Comparison of ENCODE assay signal across 8 cellular contexts in genomic region chr16:28924762-28925385, GRCh38. TPM values are rescaled to one million over a fixed set of nuclear protein-coding genes. Genes with fewer than 3 reads are reported as not detected.
DNase-seq lines count a peak whose midpoint lies in the region; ATAC-seq and TF ChIP-seq lines count a peak whose summit lies in the region.

Gene RABEP2, minus strand, starts transcription at chr16:28925238. Its CDS starts 75 bp downstream, at chr16:28925163.

- peak; percentile 71 for DNase-seq in GF-D8 (lab: John Stamatoyannopoulos, UW)
- DNase-seq in HFF-Myc (ENCODE audit: extremely low read depth, low read depth), result peak; percentile 54
- peak; percentile 79 for DNase-seq in MV-4-11 (lab: John Stamatoyannopoulos, UW)
- no peak for DNase-seq in SK-N-MC (ENCODE audit: low read depth, low spot score)
- peak; percentile 97 for DNase-seq in activated naive CD4-positive, alpha-beta T cell treated with anti-CD3 and anti-CD28 coated beads for 36 hours
- DNase-seq in neuronal stem cell (ENCODE audit: low spot score), result peak; percentile 95

- TF ChIP-seq CTCF in HFF-Myc (IDR thresholded peaks at IDR 0.05; ENCODE audit: low read depth, low read length, missing control alignments) (no peak), gastroesophageal sphincter (IDR thresholded peaks at IDR 0.05) (no peak), subcutaneous adipose tissue (IDR thresholded peaks at IDR 0.05; ENCODE audit: low read depth) (no peak)

- peaks cover 6% of the 10 kb centered on the region for H3K79me1 ChIP-seq in neuronal stem cell (ENCODE audit: low read depth, low read length)

- intact Hi-C loops in activated naive CD4-positive, alpha-beta T cell treated with anti-CD3 and anti-CD28 coated beads for 36 hours (cut with micrococcal nuclease), result loop anchor here (1.0 to 2.0 kb wide), 7 partner anchors 11 to 101 kb away; partner anchors contain the start of genes NFATC2IP, SH2B1 and TUFM

- H3K27ac Mint-ChIP-seq in activated naive CD4-positive, alpha-beta T cell treated with anti-CD3 and anti-CD28 coated beads for 36 hours, result peak within 1 kb of the TSS; percentile 99

- H3K4me1 Mint-ChIP-seq in activated naive CD4-positive, alpha-beta T cell treated with anti-CD3 and anti-CD28 coated beads for 36 hours (ENCODE audit: low read depth), result peaks cover 18% of the 10 kb centered on the region

- H3K23ac ChIP-seq in neuronal stem cell (ENCODE audit: low read depth, low read length, poor library complexity), result peak within 1 kb of the TSS; percentile 97

- no peak within 1 kb of the TSS for H3K4ac ChIP-seq in neuronal stem cell (ENCODE audit: low read length)

- H2AK5ac ChIP-seq in neuronal stem cell (ENCODE audit: low read depth, low read length), result peak within 1 kb of the TSS; percentile 86

- H4K91ac ChIP-seq in neuronal stem cell (ENCODE audit: low read depth, low read length, poor library complexity), result peak within 1 kb of the TSS; percentile 99

- peak within 1 kb of the TSS; percentile 83 for H3K4me2 ChIP-seq in neuronal stem cell (ENCODE audit: insufficient read depth, low read length, poor library complexity, severe bottlenecking)

- H3K4me3 ChIP-seq in HFF-Myc (replicated peaks; ENCODE audit: low read depth, low read length), result peak within 1 kb of the TSS; percentile 72
- peak within 1 kb of the TSS; percentile 85 for H3K4me3 ChIP-seq in SK-N-MC
- peak within 1 kb of the TSS; percentile 59 to 80 for H3K4me3 ChIP-seq in gastroesophageal sphincter
- H3K4me3 ChIP-seq in neuronal stem cell (ENCODE audit: low read length in 2 of 2), result peak within 1 kb of the TSS; percentile 85 to 89

- TF ChIP-seq POLR2A in gastroesophageal sphincter (IDR thresholded peaks at IDR 0.05), result peak in 1 of 2 donors; percentile 60

- no peaks in the 10 kb centered on the region for H3K36me3 ChIP-seq in SK-N-MC (ENCODE audit: insufficient read depth, low read length)
- H3K36me3 ChIP-seq in gastroesophageal sphincter, result peaks cover 0 to 13% of the 10 kb centered on the region in 2 donors
- peaks cover 0 to 11% of the 10 kb centered on the region in 2 donors for H3K36me3 ChIP-seq in neuronal stem cell (replicated peaks in 1 of 2; ENCODE audit: control insufficient read depth in 2 of 2, insufficient read depth in 2 of 2, low read length in 2 of 2)

- H2BK120ac ChIP-seq in neuronal stem cell (ENCODE audit: low read depth, low read length), result no peak within 1 kb of the TSS

- peak within 1 kb of the TSS; percentile 97 for H3K9ac ChIP-seq in SK-N-MC (ENCODE audit: insufficient read length)
- H3K9ac ChIP-seq in neuronal stem cell (ENCODE audit: low read depth, low read length, poor library complexity), result peak within 1 kb of the TSS; percentile 98

- CTCF ChIA-PET in activated naive CD4-positive, alpha-beta T cell treated with anti-CD3 and anti-CD28 coated beads for 36 hours (lab: Charles Lee), result no interaction called here

- H3K9me3 Mint-ChIP-seq in activated naive CD4-positive, alpha-beta T cell treated with anti-CD3 and anti-CD28 coated beads for 36 hours, result no peaks in the 10 kb centered on the region

- H2BK15ac ChIP-seq in neuronal stem cell (ENCODE audit: low read length), result peak within 1 kb of the TSS; percentile 95

- H3K4me1 ChIP-seq in gastroesophageal sphincter (peaks cover 0 to 20% (median 6%) of the 10 kb centered on the region in 3 donors), neuronal stem cell (ENCODE audit: control insufficient read depth in 2 of 2, insufficient read depth in 1 of 2, low read depth in 1 of 2, low read length in 2 of 2) (peaks cover 0 to 4% of the 10 kb centered on the region in 2 donors)

- peak; percentile 93 for ATAC-seq in gastroesophageal sphincter

- H3K27ac ChIP-seq in SK-N-MC, result peak within 1 kb of the TSS; percentile 93
- peak within 1 kb of the TSS; percentile 85 to 99 (median 90) for H3K27ac ChIP-seq in gastroesophageal sphincter
- peak within 1 kb of the TSS; percentile 98 for H3K27ac ChIP-seq in neuronal stem cell (replicated peaks; ENCODE audit: low read length)

- H3K18ac ChIP-seq in neuronal stem cell (ENCODE audit: low read length), result peak within 1 kb of the TSS; percentile 100

- no peaks in the 10 kb centered on the region for H3K9me3 ChIP-seq in SK-N-MC (ENCODE audit: low read depth, low read length)
- H3K9me3 ChIP-seq in gastroesophageal sphincter, result no peaks in the 10 kb centered on the region
- no peaks in the 10 kb centered on the region for H3K9me3 ChIP-seq in neuronal stem cell (replicated peaks in 1 of 2; ENCODE audit: control insufficient read depth in 2 of 2, insufficient read depth in 1 of 2, low read depth in 1 of 2, low read length in 2 of 2)

- no peaks in the 10 kb centered on the region for H3K27me3 ChIP-seq in gastroesophageal sphincter
- peaks cover 0 to 2% (median 0%) of the 10 kb centered on the region in 3 experiments for H3K27me3 ChIP-seq in neuronal stem cell (ENCODE audit: control insufficient read depth in 3 of 3, insufficient read depth in 3 of 3, low read depth in 1 of 3, low read length in 3 of 3)

- TF ChIP-seq EP300 in gastroesophageal sphincter (IDR thresholded peaks at IDR 0.05), result no peak

- H3K27me3 Mint-ChIP-seq in activated naive CD4-positive, alpha-beta T cell treated with anti-CD3 and anti-CD28 coated beads for 36 hours (ENCODE audit: low read depth), result no peaks in the 10 kb centered on the region

- H3K36me3 Mint-ChIP-seq in activated naive CD4-positive, alpha-beta T cell treated with anti-CD3 and anti-CD28 coated beads for 36 hours (ENCODE audit: low read depth), result peaks cover 4% of the 10 kb centered on the region

- peak within 1 kb of the TSS; percentile 85 for H3K14ac ChIP-seq in neuronal stem cell (ENCODE audit: low read length)

- WGBS in gastroesophageal sphincter (ENCODE audit: low coverage in 1 of 2), 2 donors, result 1 to 3% methylated on average over 5 to 18 of the region's 66 CpGs
- no CpG with 5 or more reads among the region's 66 CpGs for WGBS in neuronal stem cell (ENCODE audit: extremely low coverage in 2 of 2, insufficient read length in 2 of 2, insufficient replicate concordance in 1 of 2), 2 donors

- peak within 1 kb of the TSS; percentile 97 for H3K4me3 Mint-ChIP-seq in activated naive CD4-positive, alpha-beta T cell treated with anti-CD3 and anti-CD28 coated beads for 36 hours

- peak within 1 kb of the TSS; percentile 98 for H2BK5ac ChIP-seq in neuronal stem cell (ENCODE audit: low read length)

- H2BK12ac ChIP-seq in neuronal stem cell (ENCODE audit: low read length), result peak within 1 kb of the TSS; percentile 97

- peak within 1 kb of the TSS; percentile 21 for H4K8ac ChIP-seq in neuronal stem cell (ENCODE audit: low read depth, low read length)

- peak within 1 kb of the TSS; percentile 99 for H2AFZ ChIP-seq in neuronal stem cell (ENCODE audit: low read length)

RNA-seq across cellular contexts. Expression of gene RABEP2, which starts in this region (rescaled TPM):
- 10 to 100 TPM; 11.6 to 14.0 TPM for total RNA-seq in activated naive CD4-positive, alpha-beta T cell treated with anti-CD3 and anti-CD28 coated beads for 36 hours
- total RNA-seq in gastroesophageal sphincter (10 to 100 TPM; 18.9 to 30.2 (median 24.9) TPM), subcutaneous adipose tissue (10 to 100 TPM in 3 of 4 donors, 1 to 10 TPM in 1; 9.0 to 19.6 (median 16.4) TPM)
- polyA plus RNA-seq in neuronal stem cell (2013, experiment 1 of 2), result 5.9 TPM
- 5.4 TPM for polyA plus RNA-seq in neuronal stem cell (2013, experiment 2 of 2)
